14 cellular contexts compared by ENCODE assay signal in genomic region chr15:79595271-79595670, GRCh38.
"Had no signal": no experiment of that assay in that cellular context is flagged by ENCODE, and none has a peak within 500 bp of the region (broad histone marks: within the 10 kb centered on the region; RNA-seq: fewer than 3 reads in every experiment).

No MANE protein-coding gene starts in this region.

- DNase-seq: activated gamma-delta T cell treated with Interleukin-2 at 50 U/mL for 16 hours; effector CD4-positive, alpha-beta T cell; T-helper 9 cell had no signal

- H3K4me1 Mint-ChIP-seq: activated CD4-positive, alpha-beta memory T cell treated with anti-CD3 and anti-CD28 coated beads, Interleukin-2, amount 10 ng/mL, durations not matched to agents 7 days and 5 days; activated naive CD4-positive, alpha-beta T cell treated with anti-CD3 and anti-CD28 coated beads, Interleukin-2, amount 50 U/mL, for 24 hours; nephron had no signal

- H3K9me3 Mint-ChIP-seq: activated CD4-positive, alpha-beta memory T cell treated with anti-CD3 and anti-CD28 coated beads, Interleukin-2, amount 10 ng/mL, durations not matched to agents 7 days and 5 days; activated CD4-positive, alpha-beta T cell treated with anti-CD3 and anti-CD28 coated beads, Interleukin-2, amount 10 ng/mL, durations not matched to agents 24 days and 14 days; activated naive CD4-positive, alpha-beta T cell treated with anti-CD3 and anti-CD28 coated beads, Interleukin-2, amount 50 U/mL, for 24 hours; activated T-helper 1 cell treated with anti-CD3 and anti-CD28 coated beads, Interleukin-12 subunit alpha, Interleukin-12 subunit beta, Interleukin-2, Interleukin-4 antibody, amounts not matched to agents 30 ng/mL and 10 ng/mL and 1 ng/mL, durations not matched to agents 14 hours and 24 hours and 36 hours; stimulated activated naive CD8-positive, alpha-beta T cell treated with anti-CD3 and anti-CD28 coated beads, Interleukin-15, Interleukin-2, amounts not matched to agents 100 ng/mL and 50 ng/mL, for 24 hours had no signal

- H3K36me3 Mint-ChIP-seq: activated naive CD4-positive, alpha-beta T cell treated with anti-CD3 and anti-CD28 coated beads, Interleukin-2, amount 50 U/mL, for 24 hours had no signal

- H3K27me3 ChIP-seq: body of pancreas, cardiac muscle cell, right lobe of liver, thyroid gland had no signal

- H3K4me3 ChIP-seq: body of pancreas, cardiac muscle cell, right lobe of liver, skin epidermis, thyroid gland had no signal

- H3K4me1 ChIP-seq: right lobe of liver, thyroid gland had no signal

- H3K9me3 ChIP-seq: body of pancreas, right lobe of liver, thyroid gland had no signal

- H3K4me3 Mint-ChIP-seq: activated CD4-positive, alpha-beta memory T cell treated with anti-CD3 and anti-CD28 coated beads, Interleukin-2, amount 10 ng/mL, durations not matched to agents 7 days and 5 days; activated CD4-positive, alpha-beta T cell treated with anti-CD3 and anti-CD28 coated beads, Interleukin-2, amount 10 ng/mL, durations not matched to agents 24 days and 14 days; activated naive CD4-positive, alpha-beta T cell treated with anti-CD3 and anti-CD28 coated beads, Interleukin-2, amount 50 U/mL, for 24 hours; activated T-helper 1 cell treated with anti-CD3 and anti-CD28 coated beads, Interleukin-12 subunit alpha, Interleukin-12 subunit beta, Interleukin-2, Interleukin-4 antibody, amounts not matched to agents 30 ng/mL and 10 ng/mL and 1 ng/mL, durations not matched to agents 14 hours and 24 hours and 36 hours; nephron; stimulated activated naive CD8-positive, alpha-beta T cell treated with anti-CD3 and anti-CD28 coated beads, Interleukin-15, Interleukin-2, amounts not matched to agents 100 ng/mL and 50 ng/mL, for 24 hours had no signal

- H3K27ac ChIP-seq: body of pancreas, cardiac muscle cell, right lobe of liver, skin epidermis, thyroid gland had no signal

- H3K27ac Mint-ChIP-seq: activated CD4-positive, alpha-beta memory T cell treated with anti-CD3 and anti-CD28 coated beads, Interleukin-2, amount 10 ng/mL, durations not matched to agents 7 days and 5 days; activated CD4-positive, alpha-beta T cell treated with anti-CD3 and anti-CD28 coated beads, Interleukin-2, amount 10 ng/mL, durations not matched to agents 24 days and 14 days; activated naive CD4-positive, alpha-beta T cell treated with anti-CD3 and anti-CD28 coated beads, Interleukin-2, amount 50 U/mL, for 24 hours; activated T-helper 1 cell treated with anti-CD3 and anti-CD28 coated beads, Interleukin-12 subunit alpha, Interleukin-12 subunit beta, Interleukin-2, Interleukin-4 antibody, amounts not matched to agents 30 ng/mL and 10 ng/mL and 1 ng/mL, durations not matched to agents 14 hours and 24 hours and 36 hours; nephron; stimulated activated naive CD8-positive, alpha-beta T cell treated with anti-CD3 and anti-CD28 coated beads, Interleukin-15, Interleukin-2, amounts not matched to agents 100 ng/mL and 50 ng/mL, for 24 hours had no signal

- H3K36me3 ChIP-seq: cardiac muscle cell, right lobe of liver, thyroid gland had no signal
